21 cellular contexts compared by ENCODE assay signal in the genomic region with DNA sequence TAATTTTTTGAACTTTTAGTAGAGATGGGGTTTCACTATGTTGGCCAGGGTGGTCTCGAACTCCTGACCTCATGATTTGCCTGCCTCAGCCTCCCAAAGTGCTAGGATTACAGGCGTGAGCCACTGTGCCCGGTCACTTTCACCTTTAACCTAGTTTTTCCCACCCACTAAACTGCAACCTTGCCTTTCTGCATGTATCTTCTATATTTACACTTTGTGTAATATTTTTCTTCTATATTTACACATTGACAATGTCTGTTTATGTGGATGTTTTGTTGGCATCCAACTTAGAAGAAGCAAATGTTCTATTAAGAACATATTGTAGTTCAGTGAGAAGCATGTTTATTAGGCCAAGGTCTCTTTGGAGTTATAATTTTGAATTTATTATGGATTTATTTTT.
"Had no signal": no experiment of that assay in that cellular context is flagged by ENCODE, and none has a peak within 500 bp of the region (broad histone marks: within the 10 kb centered on the region; RNA-seq: fewer than 3 reads in every experiment).

No MANE protein-coding gene starts in this region.

- H3K9me3 ChIP-seq: esophagus muscularis mucosa, left ventricle myocardium inferior, tibial nerve, vagina had no signal

- H3K4me3 ChIP-seq: coronary artery, esophagus muscularis mucosa, hepatocyte, left ventricle myocardium inferior, skin epidermis, tibial nerve, vagina had no signal

- H2AFZ ChIP-seq: hepatocyte had no signal

- H3K79me2 ChIP-seq: hepatocyte had no signal

- H3K27ac ChIP-seq: coronary artery, esophagus muscularis mucosa, hepatocyte, left ventricle myocardium inferior, skin epidermis, tibial nerve, vagina had no signal

- H3K27me3 Mint-ChIP-seq: activated naive CD8-positive, alpha-beta T cell; activated T-cell treated with anti-CD3 and anti-CD28 coated beads, Interleukin-2, amount 50 U/mL, for 24 hours had no signal

- DNase-seq: activated CD4-positive, CD25-positive, alpha-beta regulatory T cell treated with anti-CD3 and anti-CD28 coated beads, Interleukin-2, amount 50 U/mL, for 72 hours; activated effector memory CD4-positive, alpha-beta T cell treated with anti-CD3 and anti-CD28 coated beads, Interleukin-2, amount 50 U/mL, for 16 hours; activated T-cell treated with anti-CD3 and anti-CD28 coated beads, Interleukin-2, amount 50 U/mL, for 24 hours; amniotic stem cell; caudate nucleus; kidney; left ventricle myocardium inferior; natural killer cell; posterior cingulate gyrus; stimulated activated CD4-positive, alpha-beta T cell treated with anti-CD3 and anti-CD28 coated beads, Interleukin-15, amount 100 ng/mL, for 24 hours; stimulated activated CD4-positive, alpha-beta T cell treated with anti-CD3 and anti-CD28 coated beads, Interleukin-4, amount 100 ng/mL, for 1 hour; stimulated activated naive CD4-positive, alpha-beta T cell treated with Interleukin-2 at 50 U/mL for 16 hours; substantia nigra had no signal

- H3K4me1 ChIP-seq: esophagus muscularis mucosa, left ventricle myocardium inferior, tibial nerve, vagina had no signal

- H3K4me1 Mint-ChIP-seq: natural killer cell had no signal

- ATAC-seq: natural killer cell had no signal

- H3K27me3 ChIP-seq: esophagus muscularis mucosa, hepatocyte, tibial nerve, vagina had no signal

- FAIRE-seq: kidney had no signal

- H3K4me2 ChIP-seq: hepatocyte had no signal

- H3K36me3 ChIP-seq: left ventricle myocardium inferior, vagina had no signal

- H3K9me3 Mint-ChIP-seq: activated T-cell treated with anti-CD3 and anti-CD28 coated beads, Interleukin-2, amount 50 U/mL, for 24 hours; natural killer cell; T-helper 1 cell treated with Interleukin-12 subunit alpha and Interleukin-12 subunit beta and Interleukin-4 antibody, amounts not matched to agents 30 μg/mL and 1 μg/mL, for 36 hours had no signal

- H3K4me3 Mint-ChIP-seq: activated naive CD8-positive, alpha-beta T cell; activated T-cell treated with anti-CD3 and anti-CD28 coated beads, Interleukin-2, amount 50 U/mL, for 24 hours; natural killer cell; T-helper 1 cell treated with Interleukin-12 subunit alpha and Interleukin-12 subunit beta and Interleukin-4 antibody, amounts not matched to agents 30 μg/mL and 1 μg/mL, for 36 hours had no signal

- H3K36me3 Mint-ChIP-seq: activated naive CD8-positive, alpha-beta T cell; natural killer cell had no signal

- H3K27ac Mint-ChIP-seq: T-helper 1 cell treated with Interleukin-12 subunit alpha and Interleukin-12 subunit beta and Interleukin-4 antibody, amounts not matched to agents 30 μg/mL and 1 μg/mL, for 36 hours had no signal
